22 cellular contexts compared by ENCODE assay signal in genomic region chr7:7769712-7770111, GRCh38.
"Had no signal": no experiment of that assay in that cellular context is flagged by ENCODE, and none has a peak within 500 bp of the region (broad histone marks: within the 10 kb centered on the region; RNA-seq: fewer than 3 reads in every experiment).

No MANE protein-coding gene starts in this region.

- H3K27ac Mint-ChIP-seq: natural killer cell; progenitor cell of endocrine pancreas; stimulated activated memory B cell treated with anti-CD40 and anti-IgM and Interleukin-4, amounts not matched to agents 10 μg/mL and 1 μg/mL and 100 μg/mL, for 72 hours; stimulated activated naive CD8-positive, alpha-beta T cell treated with anti-CD3 and anti-CD28 coated beads, Interleukin-15, Interleukin-2, amounts not matched to agents 100 ng/mL and 50 ng/mL, for 24 hours had no signal

- H3K27me3 Mint-ChIP-seq: progenitor cell of endocrine pancreas; stimulated activated memory B cell treated with anti-CD40 and anti-IgM and Interleukin-4, amounts not matched to agents 10 μg/mL and 1 μg/mL and 100 μg/mL, for 72 hours; stimulated activated naive CD8-positive, alpha-beta T cell treated with anti-CD3 and anti-CD28 coated beads, Interleukin-15, Interleukin-2, amounts not matched to agents 100 ng/mL and 50 ng/mL, for 24 hours had no signal

- H3K9me3 Mint-ChIP-seq: natural killer cell; neural progenitor cell; stimulated activated memory B cell treated with anti-CD40 and anti-IgM and Interleukin-4, amounts not matched to agents 10 μg/mL and 1 μg/mL and 100 μg/mL, for 72 hours had no signal

- H3K4me1 ChIP-seq: testis had no signal

- H3K36me3 ChIP-seq: heart left ventricle, neural progenitor cell, pancreas, tibial nerve had no signal

- H3K4me3 ChIP-seq: dorsolateral prefrontal cortex, heart left ventricle, neural progenitor cell, pancreas, testis, tibial nerve had no signal

- H3K27me3 ChIP-seq: dorsolateral prefrontal cortex, heart left ventricle, neural progenitor cell, pancreas, testis, tibial nerve had no signal

- DNase-seq: cortex of kidney; dorsolateral prefrontal cortex; effector CD8-positive, alpha-beta T cell; foreskin melanocyte; heart left ventricle; hippocampal formation; kidney glomerular epithelial cell; natural killer cell; nucleus accumbens; pancreas; right cardiac atrium; small intestine; stimulated activated CD4-positive, alpha-beta T cell treated with anti-CD3 and anti-CD28 coated beads, Interleukin-4, amount 100 ng/mL, for 1 hour; stimulated activated CD8-positive, alpha-beta memory T cell treated with anti-CD3 and anti-CD28 coated beads, Interleukin-4, amount 100 ng/mL, for 48 hours; testis had no signal

- H3K4me3 Mint-ChIP-seq: natural killer cell; neural progenitor cell; stimulated activated memory B cell treated with anti-CD40 and anti-IgM and Interleukin-4, amounts not matched to agents 10 μg/mL and 1 μg/mL and 100 μg/mL, for 72 hours; stimulated activated naive CD8-positive, alpha-beta T cell treated with anti-CD3 and anti-CD28 coated beads, Interleukin-15, Interleukin-2, amounts not matched to agents 100 ng/mL and 50 ng/mL, for 24 hours had no signal

- FAIRE-seq: islet of Langerhans, pancreas, small intestine had no signal

- ATAC-seq: heart left ventricle; left lobe of liver; natural killer cell; pancreas; right cardiac atrium; stimulated activated memory B cell treated with anti-CD40 and anti-IgM and Interleukin-4, amounts not matched to agents 10 μg/mL and 1 μg/mL and 100 μg/mL, for 72 hours had no signal

- H3K36me3 Mint-ChIP-seq: natural killer cell, neural progenitor cell had no signal

- H3K27ac ChIP-seq: dorsolateral prefrontal cortex, heart left ventricle, neural progenitor cell, pancreas, testis, tibial nerve had no signal

- H2AFZ ChIP-seq: neural progenitor cell had no signal

- H3K4me2 ChIP-seq: neural progenitor cell had no signal
